ENCODE assay signal across 8 cellular contexts in the genomic region with DNA sequence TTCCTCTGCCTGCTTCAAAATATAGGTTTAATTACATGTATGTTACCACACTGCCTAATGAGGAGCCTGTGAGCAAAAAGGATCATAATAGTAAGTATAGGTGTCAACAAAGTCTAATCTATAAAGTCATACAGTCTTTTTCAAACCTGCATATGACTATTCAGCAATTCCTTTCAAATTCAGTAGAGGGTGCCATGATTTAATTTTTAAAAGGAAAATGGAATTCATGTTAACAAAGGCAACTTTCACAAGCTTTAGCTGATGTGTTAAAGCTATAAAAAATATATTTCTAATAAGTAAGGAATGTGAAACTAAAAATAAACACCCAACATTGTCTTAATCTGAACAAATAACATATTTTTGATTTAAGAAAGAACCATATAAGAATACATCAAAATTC. TPM values are rescaled to one million over a fixed set of nuclear protein-coding genes. Genes with fewer than 3 reads are reported as not detected.
A peak's percentile ranks its signal among the peaks of the same experiment; 100 is the strongest.
DNase-seq lines count a peak whose midpoint lies in the region; ATAC-seq and TF ChIP-seq lines count a peak whose summit lies in the region.

No MANE protein-coding gene starts in this region.

- peaks cover 3% of the 10 kb centered on the region for H3K36me3 Mint-ChIP-seq in CD4-positive, CD25-positive, alpha-beta regulatory T cell
- H3K36me3 Mint-ChIP-seq in mesothelial cell of epicardium, result no peaks in the 10 kb centered on the region
- H3K36me3 Mint-ChIP-seq in T-helper 2 cell treated with Interferon-gamma antibody and Interleukin-4, amounts not matched to agents 5 μg/mL and 100 μg/mL, for 36 hours (ENCODE audit: low read depth), result no peaks in the 10 kb centered on the region

- H3K4me1 ChIP-seq in CD4-positive, CD25-positive, alpha-beta regulatory T cell (ENCODE audit: control insufficient read depth, insufficient read depth, low read length, poor library complexity, severe bottlenecking), result no peaks in the 10 kb centered on the region

- H3K27ac ChIP-seq in CD4-positive, CD25-positive, alpha-beta regulatory T cell (ENCODE audit: insufficient read depth, low read length, poor library complexity, severe bottlenecking), result no peak overlapping the region
- no peak overlapping the region for H3K27ac ChIP-seq in substantia nigra (ENCODE audit: low read depth, low read length, poor library complexity, severe bottlenecking)

- no peak overlapping the region for H3K4me3 ChIP-seq in CD4-positive, CD25-positive, alpha-beta regulatory T cell (ENCODE audit: low read depth, low read length)

- no peak for TF ChIP-seq EP300 in Ishikawa (IDR thresholded peaks at IDR 0.05; ENCODE audit: borderline replicate concordance)

- ATAC-seq in CD4-positive, CD25-positive, alpha-beta regulatory T cell (ENCODE audit: low read depth in 2 of 2), result peak in 1 of 2 donors; percentile 39
- no peak for ATAC-seq in omental fat pad (ENCODE audit: low FRiP score)

- peaks cover 0 to 10% (median 7%) of the 10 kb centered on the region in 4 donors for H3K4me1 Mint-ChIP-seq in CD4-positive, CD25-positive, alpha-beta regulatory T cell
- H3K4me1 Mint-ChIP-seq in mesothelial cell of epicardium, result peaks cover 9% of the 10 kb centered on the region
- H3K4me1 Mint-ChIP-seq in T-helper 2 cell treated with Interferon-gamma antibody and Interleukin-4, amounts not matched to agents 5 μg/mL and 100 μg/mL, for 36 hours (ENCODE audit: low read depth), result peaks cover 2% of the 10 kb centered on the region

- H3K9me3 Mint-ChIP-seq in CD4-positive, CD25-positive, alpha-beta regulatory T cell, result peaks cover 0 to 2% (median 0%) of the 10 kb centered on the region in 7 donors
- peaks cover 2% of the 10 kb centered on the region for H3K9me3 Mint-ChIP-seq in mesothelial cell of epicardium
- H3K9me3 Mint-ChIP-seq in T-helper 2 cell treated with Interferon-gamma antibody and Interleukin-4, amounts not matched to agents 5 μg/mL and 100 μg/mL, for 36 hours, result no peaks in the 10 kb centered on the region

- DNase-seq in CD4-positive, CD25-positive, alpha-beta regulatory T cell, result peak in 2 of 3 donors; percentile 39 to 42
- DNase-seq in central memory CD4-positive, alpha-beta T cell, result peak; percentile 11
- DNase-seq in mesothelial cell of epicardium (ENCODE audit: low spot score in 2 of 2, unreplicated experiment in 2 of 2) (no peak), omental fat pad (ENCODE audit: low spot score) (no peak), HUDEP-2 (lab: John Stamatoyannopoulos, UW; ENCODE audit: unreplicated experiment in 76 of 76) (no peak), substantia nigra (lab: John Stamatoyannopoulos, UW) (no peak)
- DNase-seq in T-helper 2 cell treated with Interferon-gamma antibody and Interleukin-4, amounts not matched to agents 5 μg/mL and 100 μg/mL, for 36 hours (ENCODE audit: low spot score), result no peak

- peak; percentile 54 for TF ChIP-seq CTCF in mesothelial cell of epicardium (IDR thresholded peaks at IDR 0.05; ENCODE audit: unreplicated experiment)
- TF ChIP-seq CTCF in omental fat pad (IDR thresholded peaks at IDR 0.05), result no peak

- no peaks in the 10 kb centered on the region for H3K36me3 ChIP-seq in CD4-positive, CD25-positive, alpha-beta regulatory T cell (ENCODE audit: control insufficient read depth, insufficient read depth, low read length)

- no peaks in the 10 kb centered on the region for H3K27me3 Mint-ChIP-seq in CD4-positive, CD25-positive, alpha-beta regulatory T cell
- H3K27me3 Mint-ChIP-seq in mesothelial cell of epicardium (ENCODE audit: low read depth), result no peaks in the 10 kb centered on the region
- H3K27me3 Mint-ChIP-seq in T-helper 2 cell treated with Interferon-gamma antibody and Interleukin-4, amounts not matched to agents 5 μg/mL and 100 μg/mL, for 36 hours (ENCODE audit: low read depth), result peaks cover 8% of the 10 kb centered on the region

- no peak overlapping the region for H3K27ac Mint-ChIP-seq in CD4-positive, CD25-positive, alpha-beta regulatory T cell
- no peak overlapping the region for H3K27ac Mint-ChIP-seq in mesothelial cell of epicardium
- no peak overlapping the region for H3K27ac Mint-ChIP-seq in T-helper 2 cell treated with Interferon-gamma antibody and Interleukin-4, amounts not matched to agents 5 μg/mL and 100 μg/mL, for 36 hours

- no peak overlapping the region for H3K4me3 Mint-ChIP-seq in CD4-positive, CD25-positive, alpha-beta regulatory T cell
- no peak overlapping the region for H3K4me3 Mint-ChIP-seq in mesothelial cell of epicardium
- no peak overlapping the region for H3K4me3 Mint-ChIP-seq in T-helper 2 cell treated with Interferon-gamma antibody and Interleukin-4, amounts not matched to agents 5 μg/mL and 100 μg/mL, for 36 hours

- no peaks in the 10 kb centered on the region for H3K27me3 ChIP-seq in CD4-positive, CD25-positive, alpha-beta regulatory T cell (ENCODE audit: control insufficient read depth, insufficient read depth, low read length)

- peak; percentile 70 for TF ChIP-seq RAD21 in Ishikawa (IDR thresholded peaks at IDR 0.05; ENCODE audit: low read depth)

- H3K9me3 ChIP-seq in CD4-positive, CD25-positive, alpha-beta regulatory T cell (ENCODE audit: control insufficient read depth in 2 of 2, low read length in 2 of 2), result peaks cover 0 to 1% of the 10 kb centered on the region in 2 experiments

TF ChIP-seq in Ishikawa, 13 proteins besides CTCF, POLR2A, EP300 and RAD21:
- no peak for TF ChIP-seq YY1 (IDR thresholded peaks at IDR 0.05; ENCODE audit: low read depth)
- TF ChIP-seq, protein P1, sequence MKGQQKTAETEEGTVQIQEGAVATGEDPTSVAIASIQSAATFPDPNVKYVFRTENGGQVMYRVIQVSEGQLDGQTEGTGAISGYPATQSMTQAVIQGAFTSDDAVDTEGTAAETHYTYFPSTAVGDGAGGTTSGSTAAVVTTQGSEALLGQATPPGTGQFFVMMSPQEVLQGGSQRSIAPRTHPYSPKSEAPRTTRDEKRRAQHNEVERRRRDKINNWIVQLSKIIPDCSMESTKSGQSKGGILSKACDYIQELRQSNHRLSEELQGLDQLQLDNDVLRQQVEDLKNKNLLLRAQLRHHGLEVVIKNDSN (IDR thresholded peaks at IDR 0.05), result no peak
- TF ChIP-seq, protein P2, sequence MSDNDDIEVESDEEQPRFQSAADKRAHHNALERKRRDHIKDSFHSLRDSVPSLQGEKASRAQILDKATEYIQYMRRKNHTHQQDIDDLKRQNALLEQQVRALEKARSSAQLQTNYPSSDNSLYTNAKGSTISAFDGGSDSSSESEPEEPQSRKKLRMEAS (IDR thresholded peaks at IDR 0.05), result no peak
TF ChIP-seq in Ishikawa: peak in this region for 0.

RNA-seq across cellular contexts. Expression of a gene that starts 52.1 kb away (rescaled TPM):
- total RNA-seq in CD4-positive, CD25-positive, alpha-beta regulatory T cell, result 14.3 TPM
- 10 to 100 TPM in 2 of 4 donors, 1 to 10 TPM in 2; 6.8 to 14.2 (median 10.3) TPM for polyA plus RNA-seq in CD4-positive, CD25-positive, alpha-beta regulatory T cell
- total RNA-seq in mesothelial cell of epicardium, result 10.6 to 12.6 TPM (median 12.4 TPM) in 3 replicates
- 10 to 100 TPM in 1 of 4 donors, 1 to 10 TPM in 3; 4.4 to 10.7 (median 5.9) TPM for total RNA-seq in omental fat pad

Comparison
In these comparisons a context has a peak if more than half of its experiments do, and no peak if none do; other contexts are left out.
1. DNase-seq: peak in CD4-positive, CD25-positive, alpha-beta regulatory T cell (2 of 3) and central memory CD4-positive, alpha-beta T cell (single experiment); none in mesothelial cell of epicardium (0 of 2), omental fat pad (single experiment), HUDEP-2 (0 of 76), substantia nigra (0 of 49) and T-helper 2 cell treated with Interferon-gamma antibody and Interleukin-4, amounts not matched to agents 5 μg/mL and 100 μg/mL, for 36 hours (single experiment).